29 cellular contexts compared by ENCODE assay signal in genomic region chr7:98982686-98983085, GRCh38.
"Had no signal": no experiment of that assay in that cellular context is flagged by ENCODE, and none has a peak within 500 bp of the region (broad histone marks: within the 10 kb centered on the region; RNA-seq: fewer than 3 reads in every experiment).

No MANE protein-coding gene starts in this region.

- ATAC-seq: activated CD4-positive, alpha-beta T cell treated with anti-CD3 and anti-CD28 coated beads for 36 hours; activated CD8-positive, alpha-beta memory T cell treated with anti-CD3 and anti-CD28 coated beads, Interleukin-2, amount 10 ng/mL, durations not matched to agents 7 days and 5 days; activated CD8-positive, alpha-beta T cell treated with anti-CD3 and anti-CD28 coated beads, Interleukin-2, amount 10 ng/mL, durations not matched to agents 7 days and 5 days; activated naive CD4-positive, alpha-beta T cell treated with anti-CD3 and anti-CD28 coated beads, Interleukin-2, amount 50 U/mL, for 72 hours; activated T-cell treated with anti-CD3 and anti-CD28 coated beads, Interleukin-2, amount 50 U/mL, for 4 hours; activated T-helper 17 cell treated with anti-CD3 and anti-CD28 coated beads, Interleukin-2, amount 50 U/mL, for 72 hours; foreskin keratinocyte; gastrocnemius medialis; heart left ventricle had no signal

- DNase-seq: activated CD4-positive, alpha-beta memory T cell treated with anti-CD3 and anti-CD28 coated beads for 36 hours; activated CD4-positive, alpha-beta T cell treated with anti-CD3 and anti-CD28 coated beads for 36 hours; activated CD4-positive, alpha-beta T cell treated with anti-CD3 and anti-CD28 coated beads, Interleukin-2, amount 10 ng/mL, durations not matched to agents 24 days and 14 days; activated CD4-positive, CD25-positive, alpha-beta regulatory T cell; activated CD4-positive, CD25-positive, alpha-beta regulatory T cell treated with anti-CD3 and anti-CD28 coated beads, Interleukin-2, amount 50 U/mL, for 72 hours; activated CD8-positive, alpha-beta memory T cell treated with anti-CD3 and anti-CD28 coated beads, Interleukin-2, amount 10 ng/mL, durations not matched to agents 7 days and 5 days; activated CD8-positive, alpha-beta T cell treated with anti-CD3 and anti-CD28 coated beads, Interleukin-2, amount 10 ng/mL, durations not matched to agents 7 days and 5 days; activated gamma-delta T cell; activated naive CD4-positive, alpha-beta T cell; activated naive CD4-positive, alpha-beta T cell treated with anti-CD3 and anti-CD28 coated beads, Interleukin-2, amount 10 ng/mL, durations not matched to agents 7 days and 5 days; activated naive CD8-positive, alpha-beta T cell treated with anti-CD3 and anti-CD28 coated beads, Interleukin-2, amount 10 ng/mL, durations not matched to agents 7 days and 5 days; activated T-cell treated with anti-CD3 and anti-CD28 coated beads, Interleukin-2, amount 50 U/mL, for 4 hours; central memory CD4-positive, alpha-beta T cell; cerebellar nuclear complex; colonic mucosa; effector memory CD4-positive, alpha-beta T cell; endodermal cell; foreskin keratinocyte; gastrocnemius medialis; glutamatergic neuron; T-helper 2 cell had no signal

- H3K4me1 ChIP-seq: ascending aorta, breast epithelium, colonic mucosa, esophagus muscularis mucosa, foreskin keratinocyte, gastrocnemius medialis, heart left ventricle had no signal

- H3K27me3 ChIP-seq: ascending aorta, breast epithelium, cardiac muscle cell, colonic mucosa, dorsolateral prefrontal cortex, esophagus muscularis mucosa, foreskin keratinocyte, gastrocnemius medialis, heart left ventricle had no signal

- H3K9me3 ChIP-seq: ascending aorta, breast epithelium, colonic mucosa, esophagus muscularis mucosa, gastrocnemius medialis had no signal

- H3K4me3 ChIP-seq: ascending aorta, breast epithelium, cardiac muscle cell, colonic mucosa, dorsolateral prefrontal cortex, esophagus muscularis mucosa, gastrocnemius medialis, heart left ventricle had no signal

- H3K27ac ChIP-seq: ascending aorta, breast epithelium, cardiac muscle cell, colonic mucosa, esophagus muscularis mucosa, foreskin keratinocyte, gastrocnemius medialis, heart left ventricle had no signal
